Comparison of ENCODE assay signal across 21 cellular contexts in the genomic region with DNA sequence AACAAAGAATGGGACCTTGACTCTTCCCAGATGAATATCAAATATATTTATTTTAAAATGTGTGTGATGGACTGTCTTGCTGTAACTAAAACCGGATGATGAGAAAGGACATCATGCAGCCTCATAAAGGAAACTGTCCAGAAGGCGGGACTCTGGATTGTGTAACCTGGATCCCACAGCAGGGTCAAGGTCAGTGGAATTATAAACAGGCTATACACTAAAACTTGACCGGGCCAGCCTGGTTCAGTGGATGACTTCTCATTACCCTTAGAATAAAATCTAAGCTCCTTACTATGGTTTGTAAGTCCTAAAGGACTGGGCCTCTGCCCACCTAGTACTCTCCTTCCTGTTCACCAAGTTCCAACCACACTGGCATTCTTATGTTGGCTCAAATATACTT.
DNase-seq lines count a peak whose midpoint lies in the region; ATAC-seq, FAIRE-seq and TF ChIP-seq lines count a peak whose summit lies in the region.
"Had no signal": no experiment of that assay in that cellular context is flagged by ENCODE, and none has a peak within 500 bp of the region (broad histone marks: within the 10 kb centered on the region; RNA-seq: fewer than 3 reads in every experiment).

No MANE protein-coding gene starts in this region.

- no peaks in the 10 kb centered on the region for H3K27me3 ChIP-seq in HepG2 (ENCODE audit: control insufficient read depth in 1 of 2, insufficient read depth in 2 of 2, low read length in 2 of 2)
- H3K27me3 ChIP-seq: BLaER1 treated with 17β-estradiol and CSF1 and Interleukin-3, amounts not matched to agents 10 nM and 100 nM had no signal

- DNase-seq in OCI-M1 (lab: John Stamatoyannopoulos, UW) (peak; percentile 72), HepG2 (ENCODE audit: low spot score) (no peak), lower leg skin (ENCODE audit: low spot score in 2 of 2) (no peak)
- DNase-seq in stimulated activated CD8-positive, alpha-beta memory T cell treated with anti-CD3 and anti-CD28 coated beads, Interleukin-4, amount 100 ng/mL, for 48 hours, result no peak
- DNase-seq: 8988T; ACHN; AML-193; Caco-2; Calu3; CD4-positive, alpha-beta T cell; CD8-positive, alpha-beta T cell; DMS79 treated with DMSO at 0.1 percent for 48 hours; GF-D8 had no signal

- no peak for ATAC-seq in HepG2
- ATAC-seq in GM21381 (IDR thresholded peaks at IDR 0.05; ENCODE audit: unreplicated experiment), result no peak
- ATAC-seq: CD8-positive, alpha-beta T cell had no signal

- BruUV-seq in HepG2 (replicated peaks; lab: Mats Ljungman, UMichigan), result no TSS peak

- peaks cover 11% of the 10 kb centered on the region; the same call in 1 of the 2 replicates for H3K9me3 ChIP-seq in HepG2 (ENCODE audit: low read length)
- H3K9me3 ChIP-seq: BLaER1 treated with 17β-estradiol and CSF1 and Interleukin-3, amounts not matched to agents 10 nM and 100 nM; Caco-2 had no signal

- TF ChIP-seq POLR2A in HepG2 (IDR thresholded peaks at IDR 0.05; ENCODE audit: insufficient read depth in 1 of 2, low read depth in 2 of 2, low read length in 2 of 2) (no peak), lower leg skin (IDR thresholded peaks at IDR 0.05) (no peak)

- H2AFZ ChIP-seq in HepG2 (ENCODE audit: low read length), result no peak overlapping the region

- H3K4me1 ChIP-seq in HepG2 (ENCODE audit: insufficient read depth, low read length), result no peaks in the 10 kb centered on the region
- H3K4me1 ChIP-seq: Caco-2 had no signal

- no peak for FAIRE-seq in HepG2 (lab: Jason Lieb, UNC)
- FAIRE-seq: A204.1, D721Med, G401.6, GM12891, GM19239 had no signal

- TF ChIP-seq EP300 in HepG2 (IDR thresholded peaks at IDR 0.05; ENCODE audit: low read depth in 2 of 2, low read length in 2 of 2) (no peak), HepG2 (CRISPR knock-in tag; IDR thresholded peaks at IDR 0.05; ENCODE audit: borderline replicate concordance) (no peak)

- POLR2A ChIA-PET in HepG2 (lab: Yijun Ruan, JAX), result no interaction called here

- CTCF ChIA-PET in HepG2 (lab: Yijun Ruan, JAX; ENCODE audit: low intra/inter-chr PET ratio, low total read pairs), result no interaction called here

- TF ChIP-seq CTCF in HepG2 (CRISPR knock-in tag; IDR thresholded peaks at IDR 0.05) (no peak), lower leg skin (IDR thresholded peaks at IDR 0.05) (no peak)

- in situ Hi-C loops in HepG2 (cut with HindIII; ENCODE audit: extremely low pct_ligation_motif_present, low pct_unique_long_range_greater_than_20kb), result no loop called here

- no peaks in the 10 kb centered on the region for H3K79me2 ChIP-seq in HepG2 (ENCODE audit: insufficient read depth, low read length)

- H4K20me1 ChIP-seq in HepG2 (ENCODE audit: insufficient read depth, low read length), result no peaks in the 10 kb centered on the region
- H4K20me1 ChIP-seq: BLaER1 treated with 17β-estradiol and CSF1 and Interleukin-3, amounts not matched to agents 10 nM and 100 nM had no signal

- H3K4me3 ChIP-seq in HepG2 (replicated peaks in 1 of 3; ENCODE audit: insufficient read depth in 1 of 3, low read depth in 2 of 3, low read length in 3 of 3) (no peak overlapping the region), lower leg skin (ENCODE audit: low read depth, poor library complexity, severe bottlenecking) (no peak overlapping the region)
- H3K4me3 ChIP-seq: BLaER1 treated with 17β-estradiol and CSF1 and Interleukin-3, amounts not matched to agents 10 nM and 100 nM had no signal

- no peak overlapping the region for H3K27ac ChIP-seq in HepG2 (ENCODE audit: extremely low read length, insufficient read depth, low read length)
- H3K27ac ChIP-seq: BLaER1 treated with 17β-estradiol and CSF1 and Interleukin-3, amounts not matched to agents 10 nM and 100 nM; C4-2B had no signal

- TF ChIP-seq RAD21 in HepG2 (CRISPR knock-in tag; IDR thresholded peaks at IDR 0.05), result no peak

- no peak overlapping the region for H3K9ac ChIP-seq in HepG2 (ENCODE audit: insufficient read depth, low read depth, low read length)
- H3K9ac ChIP-seq: BLaER1 treated with 17β-estradiol and CSF1 and Interleukin-3, amounts not matched to agents 10 nM and 100 nM had no signal

- no peak overlapping the region for H3K4me2 ChIP-seq in HepG2 (ENCODE audit: low read depth, low read length)
- H3K4me2 ChIP-seq: BLaER1 treated with 17β-estradiol and CSF1 and Interleukin-3, amounts not matched to agents 10 nM and 100 nM had no signal

- intact Hi-C loops in HepG2 (cut with micrococcal nuclease; ENCODE audit: unreplicated experiment), result no loop called here
- intact Hi-C loops in lower leg skin (cut with DNase I; ENCODE audit: low total_unique reads), result no loop called here

- H3K36me3 ChIP-seq in HepG2 (replicated peaks in 1 of 2; ENCODE audit: control insufficient read depth in 1 of 2, insufficient read depth in 2 of 2, low read length in 2 of 2), result no peaks in the 10 kb centered on the region
- H3K36me3 ChIP-seq: BLaER1 treated with 17β-estradiol and CSF1 and Interleukin-3, amounts not matched to agents 10 nM and 100 nM had no signal

- 18% methylated on average over 3 of the region's 3 CpGs for WGBS in HepG2 (ENCODE audit: low lambda C conversion rate)
- 88 to 96% methylated on average over 3 of the region's 3 CpGs for WGBS in lower leg skin, 2 donors

TF ChIP-seq in HepG2, 621 proteins besides CTCF, POLR2A, EP300 and RAD21:
- TF ChIP-seq, protein P1, sequence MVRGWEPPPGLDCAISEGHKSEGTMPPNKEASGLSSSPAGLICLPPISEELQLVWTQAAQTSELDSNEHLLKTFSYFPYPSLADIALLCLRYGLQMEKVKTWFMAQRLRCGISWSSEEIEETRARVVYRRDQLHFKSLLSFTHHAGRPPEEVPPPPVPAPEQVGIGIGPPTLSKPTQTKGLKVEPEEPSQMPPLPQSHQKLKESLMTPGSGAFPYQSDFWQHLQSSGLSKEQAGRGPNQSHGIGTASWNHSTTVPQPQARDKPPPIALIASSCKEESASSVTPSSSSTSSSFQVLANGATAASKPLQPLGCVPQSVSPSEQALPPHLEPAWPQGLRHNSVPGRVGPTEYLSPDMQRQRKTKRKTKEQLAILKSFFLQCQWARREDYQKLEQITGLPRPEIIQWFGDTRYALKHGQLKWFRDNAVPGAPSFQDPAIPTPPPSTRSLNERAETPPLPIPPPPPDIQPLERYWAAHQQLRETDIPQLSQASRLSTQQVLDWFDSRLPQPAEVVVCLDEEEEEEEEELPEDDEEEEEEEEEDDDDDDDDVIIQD (CRISPR knock-in tag; IDR thresholded peaks at IDR 0.05; ENCODE audit: low read depth), result no peak
- TF ChIP-seq ZNF12 (CRISPR knock-in tag; IDR thresholded peaks at IDR 0.05), result peak; percentile 87
- TF ChIP-seq, protein P2, sequence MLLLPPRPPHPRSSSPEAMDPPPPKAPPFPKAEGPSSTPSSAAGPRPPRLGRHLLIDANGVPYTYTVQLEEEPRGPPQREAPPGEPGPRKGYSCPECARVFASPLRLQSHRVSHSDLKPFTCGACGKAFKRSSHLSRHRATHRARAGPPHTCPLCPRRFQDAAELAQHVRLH (CRISPR knock-in tag; IDR thresholded peaks at IDR 0.05; ENCODE audit: borderline replicate concordance, low read depth), result no peak
- peak; percentile 16; the same call in 1 of the 2 replicates for TF ChIP-seq RARA (CRISPR knock-in tag; IDR thresholded peaks at IDR 0.05)
- TF ChIP-seq TBX3 (IDR thresholded peaks at IDR 0.05; ENCODE audit: borderline replicate concordance), result no peak
